Comparison of ENCODE assay signal across 20 cellular contexts in the genomic region with DNA sequence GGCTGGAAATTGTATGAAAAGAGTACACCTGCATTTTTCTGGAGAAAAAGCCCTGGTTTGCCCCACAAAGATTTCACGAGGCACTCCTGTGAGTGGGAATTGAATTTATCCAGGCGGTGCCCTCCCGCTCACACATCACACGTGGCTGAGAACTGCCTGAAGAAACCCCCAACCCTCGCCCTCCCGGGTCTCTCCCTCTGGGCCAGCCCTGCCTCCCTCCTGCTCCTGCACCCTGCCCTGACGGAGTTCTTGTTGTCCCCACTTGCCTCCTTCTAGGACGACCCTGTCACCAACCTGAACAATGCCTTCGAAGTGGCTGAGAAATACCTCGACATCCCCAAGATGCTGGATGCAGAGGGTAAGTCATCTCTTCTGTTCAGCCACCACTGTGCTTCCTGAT. TPM values are rescaled to one million over a fixed set of nuclear protein-coding genes. Genes with fewer than 3 reads are reported as not detected.
DNase-seq lines count a peak whose midpoint lies in the region; ATAC-seq, FAIRE-seq and TF ChIP-seq lines count a peak whose summit lies in the region.
"Had no signal": no experiment of that assay in that cellular context is flagged by ENCODE, and none has a peak within 500 bp of the region (broad histone marks: within the 10 kb centered on the region; RNA-seq: fewer than 3 reads in every experiment).

No MANE protein-coding gene starts in this region.

- H3K23ac ChIP-seq in H1 (ENCODE audit: insufficient read length), result no peak overlapping the region

- peaks cover 7 to 16% of the 10 kb centered on the region in 2 experiments for H4K20me1 ChIP-seq in H1 (replicated peaks in 1 of 2; ENCODE audit: control insufficient read depth in 1 of 2, insufficient read depth in 2 of 2, low read length in 2 of 2)
- peaks cover 52% of the 10 kb centered on the region for H4K20me1 ChIP-seq in osteoblast (ENCODE audit: insufficient read depth, low read length)

- no peak for TF ChIP-seq POLR2A in H1 (IDR thresholded peaks at IDR 0.05; ENCODE audit: control extremely low read depth in 1 of 2, low read depth in 2 of 2, low read length in 2 of 2)

- no peak overlapping the region for H3K4me3 Mint-ChIP-seq in activated CD4-positive, alpha-beta memory T cell treated with anti-CD3 and anti-CD28 coated beads, Interleukin-2, amount 10 ng/mL, durations not matched to agents 7 days and 5 days
- H3K4me3 Mint-ChIP-seq in activated CD4-positive, alpha-beta memory T cell treated with anti-CD3 and anti-CD28 coated beads for 36 hours, result no peak overlapping the region
- H3K4me3 Mint-ChIP-seq: activated naive CD4-positive, alpha-beta T cell treated with anti-CD3 and anti-CD28 coated beads, Interleukin-2, amount 50 U/mL, for 24 hours; naive B cell had no signal

- no peaks in the 10 kb centered on the region for H3K23me2 ChIP-seq in H1 (ENCODE audit: low read depth, low read length)

- H3K4me2 ChIP-seq in H1 (ENCODE audit: insufficient read depth in 1 of 2, low read depth in 2 of 2, low read length in 2 of 2) (no peak overlapping the region), osteoblast (ENCODE audit: insufficient read depth, low read length) (no peak overlapping the region)

- H3K4me3 ChIP-seq in H1 (ENCODE audit: extremely low read depth in 1 of 4, insufficient read depth in 2 of 4, low read depth in 3 of 4, low read length in 4 of 4), result no peak overlapping the region
- no peak overlapping the region for H3K4me3 ChIP-seq in osteoblast (ENCODE audit: insufficient read depth, low read length)
- H3K4me3 ChIP-seq in tibial artery, result no peak overlapping the region
- H3K4me3 ChIP-seq in BE2C (ENCODE audit: low read depth, low read length), result no peak overlapping the region

- peaks cover 2% of the 10 kb centered on the region for H3K4me1 Mint-ChIP-seq in activated CD4-positive, alpha-beta memory T cell treated with anti-CD3 and anti-CD28 coated beads, Interleukin-2, amount 10 ng/mL, durations not matched to agents 7 days and 5 days
- H3K4me1 Mint-ChIP-seq in activated CD4-positive, alpha-beta memory T cell treated with anti-CD3 and anti-CD28 coated beads for 36 hours (ENCODE audit: low read depth), result no peaks in the 10 kb centered on the region
- H3K4me1 Mint-ChIP-seq: activated naive CD4-positive, alpha-beta T cell treated with anti-CD3 and anti-CD28 coated beads, Interleukin-2, amount 50 U/mL, for 24 hours had no signal

- TF ChIP-seq EP300 in H1 (IDR thresholded peaks at IDR 0.05; ENCODE audit: borderline replicate concordance in 1 of 2, low read depth in 2 of 2, low read length in 2 of 2), result no peak

- no peak overlapping the region for H3K18ac ChIP-seq in H1 (ENCODE audit: extremely low read depth, low read length)

- H2AFZ ChIP-seq in H1 (ENCODE audit: low read length) (no peak overlapping the region), osteoblast (ENCODE audit: low read length) (no peak overlapping the region)

- no peak overlapping the region for H3K27ac ChIP-seq in H1 (ENCODE audit: low read depth, low read length)
- H3K27ac ChIP-seq in osteoblast (ENCODE audit: low read depth, low read length), result peak overlapping the region; percentile 91
- peak overlapping the region; percentile 91 to 94 for H3K27ac ChIP-seq in tibial artery
- H3K27ac ChIP-seq: C4-2B had no signal

- H2BK120ac ChIP-seq in H1 (replicated peaks; ENCODE audit: low read depth, low read length), result no peak overlapping the region

- H3K36me3 ChIP-seq in H1 (ENCODE audit: control insufficient read depth in 2 of 4, insufficient read depth in 4 of 4, low read length in 3 of 4) (peaks cover 48 to 86% (median 68%) of the 10 kb centered on the region in 4 experiments), osteoblast (ENCODE audit: insufficient read depth, low read length) (peaks cover 98% of the 10 kb centered on the region), tibial artery (peaks cover 76 to 89% (median 77%) of the 10 kb centered on the region in 3 donors), BE2C (peaks cover 48% of the 10 kb centered on the region)

- no peak overlapping the region for H3K14ac ChIP-seq in H1 (ENCODE audit: insufficient read length)

- no peak overlapping the region; the same call in 1 of the 2 replicates for H2BK5ac ChIP-seq in H1 (ENCODE audit: low read depth, low read length)

- H3K79me2 ChIP-seq in H1 (ENCODE audit: control insufficient read depth in 1 of 2, insufficient read depth in 2 of 2, low read length in 2 of 2) (no peaks in the 10 kb centered on the region), osteoblast (ENCODE audit: insufficient read depth, low read length) (peaks cover 88% of the 10 kb centered on the region)

- H4K8ac ChIP-seq in H1 (ENCODE audit: extremely low read depth, insufficient read depth, low read length), result no peak overlapping the region

- DNase-seq in activated CD4-positive, alpha-beta memory T cell treated with anti-CD3 and anti-CD28 coated beads, Interleukin-2, amount 10 ng/mL, durations not matched to agents 7 days and 5 days, result no peak
- no peak for DNase-seq in activated CD4-positive, alpha-beta memory T cell treated with anti-CD3 and anti-CD28 coated beads for 36 hours
- DNase-seq in H1 (ENCODE audit: low read depth in 1 of 2, low spot score in 2 of 2) (no peak), osteoblast (ENCODE audit: insufficient read length, low spot score, missing footprints) (peak; percentile 65), tibial artery (no peak), BE2C (no peak)
- DNase-seq: DMS53; naive B cell; NCI-H2029 treated with DMSO at 0.1 percent for 48 hours; NCI-H526; stimulated activated CD8-positive, alpha-beta memory T cell treated with anti-CD3 and anti-CD28 coated beads, Interleukin-4, amount 100 ng/mL, for 48 hours; SW 1271 had no signal

- H2AK5ac ChIP-seq in H1 (ENCODE audit: low read depth, low read length), result no peak overlapping the region

- H3K27me3 Mint-ChIP-seq in activated CD4-positive, alpha-beta memory T cell treated with anti-CD3 and anti-CD28 coated beads, Interleukin-2, amount 10 ng/mL, durations not matched to agents 7 days and 5 days, result no peaks in the 10 kb centered on the region
- H3K27me3 Mint-ChIP-seq in activated CD4-positive, alpha-beta memory T cell treated with anti-CD3 and anti-CD28 coated beads for 36 hours, result no peaks in the 10 kb centered on the region
- H3K27me3 Mint-ChIP-seq: activated naive CD4-positive, alpha-beta T cell treated with anti-CD3 and anti-CD28 coated beads, Interleukin-2, amount 50 U/mL, for 24 hours; naive B cell had no signal

- H3K4ac ChIP-seq in H1 (replicated peaks; ENCODE audit: insufficient read length, low read depth, low read length), result no peak overlapping the region

- no peak overlapping the region for H4K5ac ChIP-seq in H1 (ENCODE audit: insufficient read length, low read depth, low read length)

- H3K79me1 ChIP-seq in H1 (ENCODE audit: low read depth, low read length), result peaks cover 4% of the 10 kb centered on the region

- POLR2A ChIA-PET in activated CD4-positive, alpha-beta memory T cell treated with anti-CD3 and anti-CD28 coated beads, Interleukin-2, amount 10 ng/mL, durations not matched to agents 7 days and 5 days (lab: Charles Lee), result no interaction called here
- POLR2A ChIA-PET in activated CD4-positive, alpha-beta memory T cell treated with anti-CD3 and anti-CD28 coated beads for 36 hours (lab: Charles Lee), result no interaction called here
- POLR2A ChIA-PET in H1 (lab: Charles Lee; ENCODE audit: partially characterized antibody), result interaction anchor here (0.8 to 1.0 kb wide), 2 partner anchors 12 to 60 kb away, joined by 3 to 4 read pairs; no protein-coding TSS in a partner anchor

- 0 out of 2 replicates have a peak overlapping the region, but pooled peaks have one; percentile 16 for H2BK15ac ChIP-seq in H1 (ENCODE audit: low read length)

- H3K36me3 Mint-ChIP-seq in activated CD4-positive, alpha-beta memory T cell treated with anti-CD3 and anti-CD28 coated beads, Interleukin-2, amount 10 ng/mL, durations not matched to agents 7 days and 5 days (ENCODE audit: low read depth), result peaks cover 66% of the 10 kb centered on the region
- H3K36me3 Mint-ChIP-seq in activated CD4-positive, alpha-beta memory T cell treated with anti-CD3 and anti-CD28 coated beads for 36 hours, result peaks cover 34% of the 10 kb centered on the region

- H3K4me1 ChIP-seq in H1 (replicated peaks in 1 of 4; ENCODE audit: control insufficient read depth in 3 of 4, insufficient read depth in 4 of 4, low read length in 3 of 4) (no peaks in the 10 kb centered on the region), osteoblast (ENCODE audit: insufficient read depth, low read length) (peaks cover 47% of the 10 kb centered on the region), tibial artery (peaks cover 0 to 100% (median 93%) of the 10 kb centered on the region in 4 donors), BE2C (no peaks in the 10 kb centered on the region)

- intact Hi-C loops in activated CD4-positive, alpha-beta memory T cell treated with anti-CD3 and anti-CD28 coated beads for 36 hours (cut with micrococcal nuclease), result no loop called here
- intact Hi-C loops in tibial artery (cut with DNase I; ENCODE audit: low total_unique reads), result no loop called here

- 89% methylated on average over 10 of the region's 10 CpGs; no CpG with 5 or more reads in 1 of the 2 experiments for WGBS in H1 (ENCODE audit: extremely low coverage in 1 of 2, insufficient coverage in 1 of 2, insufficient read length in 1 of 2, insufficient replicate concordance in 2 of 2, low coverage in 1 of 2, low lambda C conversion rate in 2 of 2, missing lambda C conversion rate in 1 of 2), 2 experiments

- no peak overlapping the region for H2BK12ac ChIP-seq in H1 (ENCODE audit: low read depth, low read length)

- H3K9ac ChIP-seq in H1 (replicated peaks in 1 of 4; ENCODE audit: extremely low read depth in 1 of 4, low read depth in 3 of 4, low read length in 3 of 4), result no peak overlapping the region

- H4K91ac ChIP-seq in H1 (replicated peaks; ENCODE audit: insufficient read length, low read length), result no peak overlapping the region

- H2BK20ac ChIP-seq in H1 (ENCODE audit: low read length), result no peak overlapping the region

- peak overlapping the region; percentile 16 for H3K27ac Mint-ChIP-seq in activated CD4-positive, alpha-beta memory T cell treated with anti-CD3 and anti-CD28 coated beads, Interleukin-2, amount 10 ng/mL, durations not matched to agents 7 days and 5 days
- no peak overlapping the region for H3K27ac Mint-ChIP-seq in activated CD4-positive, alpha-beta memory T cell treated with anti-CD3 and anti-CD28 coated beads for 36 hours
- H3K27ac Mint-ChIP-seq: activated naive CD4-positive, alpha-beta T cell treated with anti-CD3 and anti-CD28 coated beads, Interleukin-2, amount 50 U/mL, for 24 hours had no signal

- TF ChIP-seq RAD21 in H1 (IDR thresholded peaks at IDR 0.05 in 1 of 2, conservative IDR thresholded peaks at IDR 0.05 in 1 of 2; ENCODE audit: low read depth in 2 of 2, low read length in 2 of 2), result no peak

- CTCF ChIA-PET in activated CD4-positive, alpha-beta memory T cell treated with anti-CD3 and anti-CD28 coated beads, Interleukin-2, amount 10 ng/mL, durations not matched to agents 7 days and 5 days (lab: Charles Lee), result interaction anchor here (1.2 kb wide), 1 partner anchor 23 kb away, joined by 3 read pairs; no protein-coding TSS in a partner anchor
- CTCF ChIA-PET in activated CD4-positive, alpha-beta memory T cell treated with anti-CD3 and anti-CD28 coated beads for 36 hours (lab: Charles Lee), result no interaction called here
- CTCF ChIA-PET in H1 (lab: Charles Lee; ENCODE audit: partially characterized antibody), result interaction anchor here (0.7 to 1.0 kb wide), 2 partner anchors 10 to 23 kb away, joined by 4 read pairs; no protein-coding TSS in a partner anchor

- no peaks in the 10 kb centered on the region for H3K9me3 Mint-ChIP-seq in activated CD4-positive, alpha-beta memory T cell treated with anti-CD3 and anti-CD28 coated beads, Interleukin-2, amount 10 ng/mL, durations not matched to agents 7 days and 5 days
- no peaks in the 10 kb centered on the region for H3K9me3 Mint-ChIP-seq in activated CD4-positive, alpha-beta memory T cell treated with anti-CD3 and anti-CD28 coated beads for 36 hours
- H3K9me3 Mint-ChIP-seq: activated naive CD4-positive, alpha-beta T cell treated with anti-CD3 and anti-CD28 coated beads, Interleukin-2, amount 50 U/mL, for 24 hours; naive B cell had no signal

- H3K27me3 ChIP-seq in H1 (replicated peaks in 1 of 4; ENCODE audit: control insufficient read depth in 3 of 4, extremely low read depth in 1 of 4, insufficient read depth in 3 of 4, low read length in 3 of 4) (no peaks in the 10 kb centered on the region; a peak in 1 of 7 replicates), osteoblast (ENCODE audit: insufficient read depth, low read length) (no peaks in the 10 kb centered on the region), tibial artery (no peaks in the 10 kb centered on the region), BE2C (no peaks in the 10 kb centered on the region)

- no peak overlapping the region for H3K56ac ChIP-seq in H1 (replicated peaks; ENCODE audit: insufficient read length, low read depth, low read length)

- H3K9me3 ChIP-seq in H1 (ENCODE audit: insufficient read depth in 2 of 2, low read depth in 1 of 2, low read length in 1 of 2) (no peaks in the 10 kb centered on the region), osteoblast (ENCODE audit: low read depth, low read length) (no peaks in the 10 kb centered on the region), tibial artery (no peaks in the 10 kb centered on the region), BE2C (no peaks in the 10 kb centered on the region)

- TF ChIP-seq CTCF in H1 (IDR thresholded peaks at IDR 0.05; ENCODE audit: control extremely low read depth in 1 of 3, insufficient read depth in 1 of 3, low read depth in 1 of 3, low read length in 3 of 3) (no peak), osteoblast (IDR thresholded peaks at IDR 0.05; ENCODE audit: extremely low read depth, low read depth, low read length) (no peak), tibial artery (IDR thresholded peaks at IDR 0.05) (no peak), BE2C (IDR thresholded peaks at IDR 0.05; ENCODE audit: low read depth, low read length) (no peak)

- FAIRE-seq in H1 (lab: Jason Lieb, UNC), result no peak
- FAIRE-seq: keratinocyte had no signal

- no peak for ATAC-seq in HG02970 (IDR thresholded peaks at IDR 0.05; ENCODE audit: low FRiP score, unreplicated experiment)
- ATAC-seq in HG03135 (IDR thresholded peaks at IDR 0.05; ENCODE audit: unreplicated experiment), result no peak
- ATAC-seq: activated CD4-positive, CD25-positive, alpha-beta regulatory T cell treated with anti-CD3 and anti-CD28 coated beads, Interleukin-2, amount 50 U/mL, for 24 hours had no signal

RNA-seq across cellular contexts. Expression of a gene that starts 35.2 kb away (rescaled TPM):
- 10 to 100 TPM; 22.9 to 24.9 TPM for total RNA-seq in activated CD4-positive, alpha-beta memory T cell treated with anti-CD3 and anti-CD28 coated beads, Interleukin-2, amount 10 ng/mL, durations not matched to agents 7 days and 5 days
- total RNA-seq in activated CD4-positive, alpha-beta memory T cell treated with anti-CD3 and anti-CD28 coated beads for 36 hours, result 1 to 10 TPM; 7.1 to 9.0 TPM
- total RNA-seq in H1 (2021; fragmentation: NEBNext Ultra II Directional; extraction: Animal tissue kit (Norgen Biotek cat#: 25700)), result 7.9 and 8.8 TPM in 2 replicates
- 20.0 and 25.9 TPM in 2 replicates for polyA plus RNA-seq in H1 (2011; rRNA removed)
- polyA plus RNA-seq in H1 (2011; cell fraction: cytosol; rRNA removed), result 16.5 TPM
- polyA plus RNA-seq in H1 (2011; cell fraction: nucleus; rRNA removed), result 58.9 TPM
- 4.8 to 13.3 TPM (median 8.3 TPM) in 4 replicates for polyA plus RNA-seq in H1 (2012, experiment 1 of 2)
- 4.3 TPM for polyA plus RNA-seq in H1 (2012, experiment 2 of 2)
- polyA plus RNA-seq in H1 (2013, experiment 1 of 2), result 13.2 TPM
- 11.1 TPM for polyA plus RNA-seq in H1 (2013, experiment 2 of 2)
- polyA minus RNA-seq in H1 (2011; rRNA and poly(A)+ RNA removed), result 3.7 and 5.0 TPM in 2 replicates
- polyA minus RNA-seq in H1 (2011; cell fraction: cytosol; rRNA and poly(A)+ RNA removed), result 6.4 TPM
- polyA minus RNA-seq in H1 (2011; cell fraction: nucleus; rRNA and poly(A)+ RNA removed), result 10.9 TPM
- not detected in 2 replicates for total RNA-seq in osteoblast
- not detected for polyA plus RNA-seq in BE2C (2012; ENCODE audit: insufficient read depth, insufficient read length, low read depth)
- total RNA-seq: A172, H4 had no signal
